Comparison of ENCODE assay signal across 1 cellular context in the genomic region with DNA sequence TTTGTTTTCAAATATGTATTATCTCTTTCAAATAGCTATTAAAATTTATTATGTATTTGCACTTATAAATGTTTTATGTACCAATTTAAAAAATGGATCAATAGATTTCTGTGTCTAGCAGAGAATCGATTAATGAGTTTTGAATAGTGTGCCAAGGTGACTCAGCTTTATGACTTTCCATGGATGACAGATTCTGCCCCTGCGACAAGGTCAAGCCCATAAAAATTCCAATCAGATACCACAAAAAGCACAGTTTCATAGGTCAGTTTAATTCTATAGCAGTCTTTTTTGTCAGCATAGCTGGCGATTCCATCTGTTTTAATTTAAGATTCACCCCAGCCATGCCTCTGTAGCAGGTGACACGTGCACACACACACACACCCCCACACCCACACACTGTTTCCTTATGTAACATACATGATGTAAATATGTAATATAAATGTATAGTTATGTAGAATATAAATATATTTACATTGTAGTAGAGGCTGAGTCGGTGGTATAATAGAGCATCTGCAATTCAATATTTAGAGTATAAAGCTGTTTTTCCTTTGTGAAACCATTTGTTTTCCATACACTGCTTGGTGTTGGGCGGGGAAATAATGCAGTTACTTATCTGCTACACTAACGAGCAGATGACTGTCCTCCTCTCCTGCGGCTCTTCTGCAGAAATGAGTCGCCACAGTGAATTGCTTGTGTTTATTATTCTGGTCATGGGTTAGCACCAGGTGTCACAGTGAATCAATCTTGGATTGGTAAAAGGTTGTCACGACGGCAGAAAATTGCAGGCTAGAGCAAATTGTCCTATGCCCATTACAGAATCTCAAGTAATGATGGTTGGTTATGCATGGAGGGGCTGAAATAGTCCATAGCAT.
TF ChIP-seq lines count a peak whose summit lies in the region.

No MANE protein-coding gene starts in this region.

TF ChIP-seq in HepG2, 621 proteins besides CTCF, POLR2A, EP300 and RAD21 (continued from another document):
- TF ChIP-seq, protein P1, sequence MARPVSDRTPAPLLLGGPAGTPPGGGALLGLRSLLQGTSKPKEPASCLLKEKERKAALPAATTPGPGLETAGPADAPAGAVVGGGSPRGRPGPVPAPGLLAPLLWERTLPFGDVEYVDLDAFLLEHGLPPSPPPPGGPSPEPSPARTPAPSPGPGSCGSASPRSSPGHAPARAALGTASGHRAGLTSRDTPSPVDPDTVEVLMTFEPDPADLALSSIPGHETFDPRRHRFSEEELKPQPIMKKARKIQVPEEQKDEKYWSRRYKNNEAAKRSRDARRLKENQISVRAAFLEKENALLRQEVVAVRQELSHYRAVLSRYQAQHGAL (CRISPR knock-in tag; IDR thresholded peaks at IDR 0.05; ENCODE audit: not compliant biosample characterization), result no peak
- TF ChIP-seq HES4 (CRISPR knock-in tag; IDR thresholded peaks at IDR 0.05; ENCODE audit: borderline replicate concordance) (no peak), NFE2L2 (IDR thresholded peaks at IDR 0.05; ENCODE audit: low read length) (0 out of 2 replicates have a peak, but pooled peaks have one; percentile 32), FOSL2 (CRISPR knock-in tag; IDR thresholded peaks at IDR 0.05) (0 out of 2 replicates have a peak, but pooled peaks have one; percentile 12)
- TF ChIP-seq, protein P2, sequence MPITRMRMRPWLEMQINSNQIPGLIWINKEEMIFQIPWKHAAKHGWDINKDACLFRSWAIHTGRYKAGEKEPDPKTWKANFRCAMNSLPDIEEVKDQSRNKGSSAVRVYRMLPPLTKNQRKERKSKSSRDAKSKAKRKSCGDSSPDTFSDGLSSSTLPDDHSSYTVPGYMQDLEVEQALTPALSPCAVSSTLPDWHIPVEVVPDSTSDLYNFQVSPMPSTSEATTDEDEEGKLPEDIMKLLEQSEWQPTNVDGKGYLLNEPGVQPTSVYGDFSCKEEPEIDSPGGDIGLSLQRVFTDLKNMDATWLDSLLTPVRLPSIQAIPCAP (CRISPR knock-in tag; IDR thresholded peaks at IDR 0.05; ENCODE audit: low read depth), result no peak
TF ChIP-seq in HepG2: peak in this region for 3.
